Comparison of ENCODE assay signal across 9 cellular contexts in genomic region chr20:64084209-64085152, GRCh38. TPM values are rescaled to one million over a fixed set of nuclear protein-coding genes. Genes with fewer than 3 reads are reported as not detected.
DNase-seq lines count a peak whose midpoint lies in the region; TF ChIP-seq lines count a peak whose summit lies in the region.
"Had no signal": no experiment of that assay in that cellular context is flagged by ENCODE, and none has a peak within 500 bp of the region (broad histone marks: within the 10 kb centered on the region; RNA-seq: fewer than 3 reads in every experiment).

LKAAEAR1 (minus strand) TSS chr20:64084398; CDS start chr20:64084219, 179 bp downstream.

- peak; percentile 46 for DNase-seq in DMS79 (lab: John Stamatoyannopoulos, UW)
- peak; percentile 75 for DNase-seq in NCI-H2171 treated with DMSO at 0.1 percent for 48 hours (lab: John Stamatoyannopoulos, UW)
- DNase-seq in endodermal cell, result peak; percentile 75
- no peak for DNase-seq in ovary
- DNase-seq in activated effector memory CD4-positive, alpha-beta T cell treated with Interleukin-2 at 50 U/mL for 16 hours, result no peak
- DNase-seq in amygdala (lab: John Stamatoyannopoulos, UW), result no peak
- DNase-seq in NAMALWA (ENCODE audit: low spot score), result no peak
- no peak for DNase-seq in SKM-1 (lab: John Stamatoyannopoulos, UW; ENCODE audit: unreplicated experiment)
- DNase-seq: cortex of kidney had no signal

- H3K9ac ChIP-seq in endodermal cell (ENCODE audit: extremely low read depth, low read length, poor library complexity, severe bottlenecking), result no peak within 1 kb of the TSS

- H3K9me3 Mint-ChIP-seq in endodermal cell, result no peaks in the 10 kb centered on the region

- TF ChIP-seq CTCF in endodermal cell (conservative IDR thresholded peaks at IDR 0.05) (no peak), ovary (IDR thresholded peaks at IDR 0.05) (no peak)

- TF ChIP-seq EP300 in ovary (IDR thresholded peaks at IDR 0.05), result no peak

- no peak for TF ChIP-seq POLR2A in ovary (IDR thresholded peaks at IDR 0.05)

- H3K36me3 ChIP-seq in endodermal cell (ENCODE audit: control insufficient read depth, insufficient read depth, low read length) (no peaks in the 10 kb centered on the region), ovary (no peaks in the 10 kb centered on the region)

- 8 to 18% methylated on average over 22 to 52 of the region's 52 CpGs for WGBS in endodermal cell (ENCODE audit: insufficient coverage in 1 of 2, insufficient read length in 1 of 2), 2 experiments
- WGBS in ovary, 3 donors, result 5 to 9% (median 8%) methylated on average over 39 to 52 of the region's 52 CpGs

- H3K4me3 ChIP-seq in endodermal cell (ENCODE audit: low read length) (peak within 1 kb of the TSS; percentile 70), ovary (peak within 1 kb of the TSS; percentile 12)

- no peaks in the 10 kb centered on the region for H3K36me3 Mint-ChIP-seq in endodermal cell (ENCODE audit: low read depth)

- H3K4me1 ChIP-seq in endodermal cell (ENCODE audit: control insufficient read depth, insufficient read depth, low read length), result no peaks in the 10 kb centered on the region
- no peaks in the 10 kb centered on the region for H3K4me1 ChIP-seq in ovary (ENCODE audit: insufficient read depth)

- no peak within 1 kb of the TSS for H3K27ac ChIP-seq in endodermal cell (ENCODE audit: low read depth, low read length)
- no peak within 1 kb of the TSS for H3K27ac ChIP-seq in ovary

- no peak within 1 kb of the TSS for H3K27ac Mint-ChIP-seq in endodermal cell

- H3K27me3 ChIP-seq in endodermal cell (ENCODE audit: control insufficient read depth, insufficient read depth, low read length, poor library complexity, severe bottlenecking) (peaks cover 51% of the 10 kb centered on the region), ovary (no peaks in the 10 kb centered on the region)

- peak within 1 kb of the TSS; percentile 64 for H3K4me3 Mint-ChIP-seq in endodermal cell

- peaks cover 16% of the 10 kb centered on the region for H3K4me1 Mint-ChIP-seq in endodermal cell

- peaks cover 56% of the 10 kb centered on the region for H3K27me3 Mint-ChIP-seq in endodermal cell (ENCODE audit: insufficient read depth)

- intact Hi-C loops in ovary (cut with DNase I), result no loop called here

- H3K9me3 ChIP-seq in endodermal cell (ENCODE audit: control insufficient read depth, low read length), result no peaks in the 10 kb centered on the region
- H3K9me3 ChIP-seq in ovary, result no peaks in the 10 kb centered on the region

RNA-seq across cellular contexts. Expression of gene LKAAEAR1, which starts in this region (rescaled TPM):
- total RNA-seq in endodermal cell (not detected), ovary (10 to 100 TPM in 1 of 7 donors, not detected in 6; 10.5 TPM)
- not detected for polyA plus RNA-seq in endodermal cell (2013, experiment 1 of 2)
- polyA plus RNA-seq in endodermal cell (2013, experiment 2 of 2), result not detected
- not detected for polyA plus RNA-seq in ovary

Comparison
In these comparisons a context has a peak if more than half of its experiments do, and no peak if none do; other contexts are left out.
1. Peak in DNase-seq and H3K4me3 ChIP-seq in endodermal cell; RNA of the gene not detected or under 1 TPM.
2. DNase-seq: peak in DMS79 (single experiment) and NCI-H2171 treated with DMSO at 0.1 percent for 48 hours (single experiment); none in ovary (0 of 5), activated effector memory CD4-positive, alpha-beta T cell treated with Interleukin-2 at 50 U/mL for 16 hours (single experiment), amygdala (0 of 56), NAMALWA (single experiment) and SKM-1 (single experiment).